In the genomic region with DNA sequence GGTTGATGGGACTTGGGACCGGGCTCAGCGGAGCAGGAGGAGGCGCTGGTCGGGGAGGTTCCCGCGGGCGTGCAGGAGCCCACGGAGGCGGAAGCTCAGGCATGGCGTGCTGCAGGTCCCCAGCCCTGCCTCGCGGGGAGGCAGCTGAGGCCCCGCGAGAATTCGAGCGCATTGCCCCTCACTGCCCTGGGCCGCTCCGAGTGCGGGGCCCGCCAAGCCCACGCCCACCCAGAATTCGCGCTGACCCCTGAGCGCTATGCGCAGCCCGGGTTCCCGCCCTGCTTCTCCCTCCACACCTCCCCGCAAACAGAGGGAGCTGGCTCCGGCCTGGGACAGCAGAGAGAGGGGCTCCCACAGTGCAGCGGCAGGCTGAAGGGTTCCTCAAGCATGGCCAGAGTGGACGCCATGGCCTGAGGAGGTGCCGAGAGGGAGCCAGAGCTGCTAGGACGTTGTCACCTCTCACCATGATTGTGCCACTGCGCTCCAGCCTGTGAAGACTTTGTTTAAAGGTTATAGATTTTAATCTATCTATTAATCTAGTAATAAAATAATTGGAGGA, we compare ENCODE assay signal across 30 cellular contexts.
"Had no signal": no experiment of that assay in that cellular context is flagged by ENCODE, and none has a peak within 500 bp of the region (broad histone marks: within the 10 kb centered on the region; RNA-seq: fewer than 3 reads in every experiment).

No MANE protein-coding gene starts in this region.

- ATAC-seq: activated CD4-positive, alpha-beta T cell treated with anti-CD3 and anti-CD28 coated beads for 36 hours; activated CD8-positive, alpha-beta memory T cell treated with anti-CD3 and anti-CD28 coated beads, Interleukin-2, amount 10 ng/mL, durations not matched to agents 7 days and 5 days; activated CD8-positive, alpha-beta T cell treated with anti-CD3 and anti-CD28 coated beads, Interleukin-2, amount 10 ng/mL, durations not matched to agents 7 days and 5 days; esophagus mucosa had no signal

- H3K27ac ChIP-seq: ascending aorta, breast epithelium, cardiac muscle cell, coronary artery, dorsolateral prefrontal cortex had no signal

- H3K27me3 Mint-ChIP-seq: activated CD4-positive, alpha-beta memory T cell treated with anti-CD3 and anti-CD28 coated beads for 36 hours; activated CD4-positive, alpha-beta T cell treated with anti-CD3 and anti-CD28 coated beads for 36 hours; activated CD4-positive, alpha-beta T cell treated with anti-CD3 and anti-CD28 coated beads, Interleukin-2, amount 10 ng/mL, durations not matched to agents 24 days and 14 days; activated CD8-positive, alpha-beta memory T cell treated with anti-CD3 and anti-CD28 coated beads, Interleukin-2, amount 10 ng/mL, durations not matched to agents 7 days and 5 days; activated naive CD4-positive, alpha-beta T cell treated with anti-CD3 and anti-CD28 coated beads, Interleukin-2, amount 10 ng/mL, durations not matched to agents 7 days and 5 days; activated naive CD8-positive, alpha-beta T cell; dendritic cell treated with granulocyte-macrophage colony-stimulating factor and Interleukin-4, amounts not matched to agents 40 ng/mL and 50 ng/mL, for 4 days had no signal

- H3K4me3 ChIP-seq: ascending aorta, breast epithelium, cardiac muscle cell, coronary artery, dorsolateral prefrontal cortex had no signal

- H3K4me1 ChIP-seq: ascending aorta, breast epithelium had no signal

- H3K9me3 Mint-ChIP-seq: activated CD4-positive, alpha-beta T cell treated with anti-CD3 and anti-CD28 coated beads, Interleukin-2, amount 10 ng/mL, durations not matched to agents 24 days and 14 days had no signal

- H3K36me3 ChIP-seq: ascending aorta, breast epithelium, cardiac muscle cell had no signal

- FAIRE-seq: frontal cortex had no signal

- H3K4me1 Mint-ChIP-seq: activated CD4-positive, alpha-beta T cell treated with anti-CD3 and anti-CD28 coated beads for 36 hours; activated CD4-positive, alpha-beta T cell treated with anti-CD3 and anti-CD28 coated beads, Interleukin-2, amount 10 ng/mL, durations not matched to agents 24 days and 14 days; activated CD8-positive, alpha-beta memory T cell treated with anti-CD3 and anti-CD28 coated beads, Interleukin-2, amount 10 ng/mL, durations not matched to agents 7 days and 5 days; activated naive CD4-positive, alpha-beta T cell treated with anti-CD3 and anti-CD28 coated beads, Interleukin-2, amount 10 ng/mL, durations not matched to agents 7 days and 5 days had no signal

- H3K36me3 Mint-ChIP-seq: activated CD4-positive, alpha-beta memory T cell treated with anti-CD3 and anti-CD28 coated beads for 36 hours; activated CD8-positive, alpha-beta memory T cell treated with anti-CD3 and anti-CD28 coated beads, Interleukin-2, amount 10 ng/mL, durations not matched to agents 7 days and 5 days; activated naive CD4-positive, alpha-beta T cell treated with anti-CD3 and anti-CD28 coated beads, Interleukin-2, amount 10 ng/mL, durations not matched to agents 7 days and 5 days; activated naive CD8-positive, alpha-beta T cell; brain had no signal

- DNase-seq: activated CD4-positive, alpha-beta memory T cell treated with anti-CD3 and anti-CD28 coated beads for 36 hours; activated CD4-positive, alpha-beta T cell treated with anti-CD3 and anti-CD28 coated beads for 36 hours; activated CD4-positive, alpha-beta T cell treated with anti-CD3 and anti-CD28 coated beads, Interleukin-2, amount 10 ng/mL, durations not matched to agents 24 days and 14 days; activated CD4-positive, CD25-positive, alpha-beta regulatory T cell; activated CD4-positive, CD25-positive, alpha-beta regulatory T cell treated with anti-CD3 and anti-CD28 coated beads, Interleukin-2, amount 50 U/mL, for 72 hours; activated CD8-positive, alpha-beta memory T cell treated with anti-CD3 and anti-CD28 coated beads, Interleukin-2, amount 10 ng/mL, durations not matched to agents 7 days and 5 days; activated CD8-positive, alpha-beta memory T cell treated with anti-CD3 and anti-CD28 coated beads, Interleukin-2, amount 50 U/mL, for 4 hours; activated CD8-positive, alpha-beta T cell treated with anti-CD3 and anti-CD28 coated beads, Interleukin-2, amount 10 ng/mL, durations not matched to agents 7 days and 5 days; activated effector memory CD4-positive, alpha-beta T cell treated with anti-CD3 and anti-CD28 coated beads, Interleukin-2, amount 50 U/mL, for 16 hours; activated naive CD4-positive, alpha-beta T cell treated with anti-CD3 and anti-CD28 coated beads, Interleukin-2, amount 10 ng/mL, durations not matched to agents 7 days and 5 days; activated T-cell treated with anti-CD3 and anti-CD28 coated beads, Interleukin-2, amount 50 U/mL, for 1 hour; activated T-cell treated with anti-CD3 and anti-CD28 coated beads, Interleukin-2, amount 50 U/mL, for 48 hours; central memory CD4-positive, alpha-beta T cell; cerebellar nuclear complex; dorsolateral prefrontal cortex; effector memory CD4-positive, alpha-beta T cell; endodermal cell; foreskin fibroblast; T-helper 2 cell had no signal

- H3K27me3 ChIP-seq: ascending aorta, breast epithelium, cardiac muscle cell, dorsolateral prefrontal cortex had no signal

- H3K27ac Mint-ChIP-seq: activated CD4-positive, alpha-beta memory T cell treated with anti-CD3 and anti-CD28 coated beads for 36 hours; activated CD4-positive, alpha-beta T cell treated with anti-CD3 and anti-CD28 coated beads for 36 hours; activated CD4-positive, alpha-beta T cell treated with anti-CD3 and anti-CD28 coated beads, Interleukin-2, amount 10 ng/mL, durations not matched to agents 24 days and 14 days; activated CD8-positive, alpha-beta memory T cell treated with anti-CD3 and anti-CD28 coated beads, Interleukin-2, amount 10 ng/mL, durations not matched to agents 7 days and 5 days; activated CD8-positive, alpha-beta T cell treated with anti-CD3 and anti-CD28 coated beads, Interleukin-2, amount 10 ng/mL, durations not matched to agents 7 days and 5 days; activated naive CD4-positive, alpha-beta T cell treated with anti-CD3 and anti-CD28 coated beads, Interleukin-2, amount 10 ng/mL, durations not matched to agents 7 days and 5 days; activated naive CD8-positive, alpha-beta T cell; activated T-helper 1 cell treated with anti-CD3 and anti-CD28 coated beads, Interleukin-12 subunit alpha, Interleukin-12 subunit beta, Interleukin-2, Interleukin-4 antibody, amounts not matched to agents 30 ng/mL and 10 ng/mL and 1 ng/mL, durations not matched to agents 14 hours and 24 hours and 36 hours; activated T-helper 2 cell treated with anti-CD3 and anti-CD28 coated beads, Interferon-gamma antibody, Interleukin-2, Interleukin-4, amounts not matched to agents 10 μg/mL and 5 μg/mL and 100 μg/mL, durations not matched to agents 14 hours and 24 hours and 36 hours; brain; dendritic cell treated with granulocyte-macrophage colony-stimulating factor and Interleukin-4, amounts not matched to agents 40 ng/mL and 50 ng/mL, for 4 days; endodermal cell had no signal

- H3K4me3 Mint-ChIP-seq: activated CD4-positive, alpha-beta memory T cell treated with anti-CD3 and anti-CD28 coated beads for 36 hours; activated CD4-positive, alpha-beta T cell treated with anti-CD3 and anti-CD28 coated beads for 36 hours; activated CD4-positive, alpha-beta T cell treated with anti-CD3 and anti-CD28 coated beads, Interleukin-2, amount 10 ng/mL, durations not matched to agents 24 days and 14 days; activated CD8-positive, alpha-beta memory T cell treated with anti-CD3 and anti-CD28 coated beads, Interleukin-2, amount 10 ng/mL, durations not matched to agents 7 days and 5 days; activated CD8-positive, alpha-beta T cell treated with anti-CD3 and anti-CD28 coated beads, Interleukin-2, amount 10 ng/mL, durations not matched to agents 7 days and 5 days; activated naive CD4-positive, alpha-beta T cell treated with anti-CD3 and anti-CD28 coated beads, Interleukin-2, amount 10 ng/mL, durations not matched to agents 7 days and 5 days; activated naive CD8-positive, alpha-beta T cell; activated T-helper 1 cell treated with anti-CD3 and anti-CD28 coated beads, Interleukin-12 subunit alpha, Interleukin-12 subunit beta, Interleukin-2, Interleukin-4 antibody, amounts not matched to agents 30 ng/mL and 10 ng/mL and 1 ng/mL, durations not matched to agents 14 hours and 24 hours and 36 hours; brain; dendritic cell treated with granulocyte-macrophage colony-stimulating factor and Interleukin-4, amounts not matched to agents 40 ng/mL and 50 ng/mL, for 4 days; endodermal cell had no signal
